Comparison of ENCODE assay signal across 16 cellular contexts in the genomic region with DNA sequence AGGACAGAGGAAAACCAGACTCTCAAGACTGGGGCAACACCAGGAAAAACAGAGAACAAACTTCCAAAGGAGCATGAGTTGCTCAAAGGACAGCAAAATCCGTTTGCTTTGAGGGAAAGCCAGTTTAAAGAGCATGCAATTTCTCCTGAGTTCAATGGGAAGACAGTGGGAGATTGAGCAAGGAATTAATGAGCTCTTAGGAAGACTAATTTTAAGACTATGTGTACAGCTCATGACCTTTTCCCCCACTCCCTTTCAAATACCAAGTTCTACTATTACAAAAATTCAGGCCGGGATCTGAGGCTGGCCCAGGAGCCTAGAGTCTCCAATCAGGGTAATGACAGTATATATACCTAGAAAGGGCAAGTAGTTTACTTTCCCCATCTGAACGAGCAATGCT.
DNase-seq lines count a peak whose midpoint lies in the region; ATAC-seq and TF ChIP-seq lines count a peak whose summit lies in the region.
"Had no signal": no experiment of that assay in that cellular context is flagged by ENCODE, and none has a peak within 500 bp of the region (broad histone marks: within the 10 kb centered on the region; RNA-seq: fewer than 3 reads in every experiment).

No MANE protein-coding gene starts in this region.

- H3K4me3 ChIP-seq in GM23338 (no peak overlapping the region), esophagus muscularis mucosa (no peak overlapping the region), stomach (no peak overlapping the region), ascending aorta (no peak overlapping the region)

- H3K9me3 ChIP-seq in esophagus muscularis mucosa (no peaks in the 10 kb centered on the region), stomach (peaks cover 0 to 4% (median 2%) of the 10 kb centered on the region in 4 donors), ascending aorta (no peaks in the 10 kb centered on the region)

- no peaks in the 10 kb centered on the region for H3K27me3 Mint-ChIP-seq in GM23338 (ENCODE audit: insufficient read depth, low read depth, poor library complexity)
- H3K27me3 Mint-ChIP-seq: activated CD4-positive, alpha-beta T cell treated with anti-CD3 and anti-CD28 coated beads, Interleukin-2, amount 10 ng/mL, durations not matched to agents 7 days and 5 days had no signal

- H3K9me3 Mint-ChIP-seq in GM23338: peaks cover 5% of the 10 kb centered on the region; the same call in 2 of the 3 replicates
- H3K9me3 Mint-ChIP-seq: natural killer cell treated with Interleukin-12 subunit alpha and Interleukin-12 subunit beta and Interleukin-15 and Interleukin-18, amount 100 ng/mL, for 72 hours had no signal

- no peaks in the 10 kb centered on the region for H4K20me1 ChIP-seq in GM23338 (replicated peaks; ENCODE audit: insufficient read depth)

- no peaks in the 10 kb centered on the region for H3K9me2 ChIP-seq in GM23338 (ENCODE audit: insufficient read depth)

- no peaks in the 10 kb centered on the region for H3K36me3 ChIP-seq in GM23338 (ENCODE audit: insufficient read depth)
- H3K36me3 ChIP-seq in esophagus muscularis mucosa: no peaks in the 10 kb centered on the region
- no peaks in the 10 kb centered on the region for H3K36me3 ChIP-seq in stomach
- H3K36me3 ChIP-seq in ascending aorta: no peaks in the 10 kb centered on the region

- intact Hi-C loops in esophagus muscularis mucosa (cut with DNase I): no loop called here
- intact Hi-C loops in stomach (cut with DNase I; ENCODE audit: low total_unique reads): no loop called here
- intact Hi-C loops in ascending aorta (cut with DNase I): no loop called here

- H3K4me2 ChIP-seq in GM23338: no peak overlapping the region

- H3K27ac ChIP-seq in GM23338 (ENCODE audit: low read depth) (no peak overlapping the region), esophagus muscularis mucosa (replicated peaks in 1 of 4) (peak overlapping the region; percentile 2 to 69 (median 36)), stomach (peak overlapping the region in 3 of 5 donors; percentile 29 to 66 (median 62)), ascending aorta (no peak overlapping the region)

- H3K27ac Mint-ChIP-seq in GM23338: no peak overlapping the region
- H3K27ac Mint-ChIP-seq: activated CD4-positive, alpha-beta T cell treated with anti-CD3 and anti-CD28 coated beads, Interleukin-2, amount 10 ng/mL, durations not matched to agents 7 days and 5 days; activated naive CD4-positive, alpha-beta T cell treated with anti-CD3 and anti-CD28 coated beads, Interleukin-2, amount 10 ng/mL, durations not matched to agents 7 days and 5 days; natural killer cell treated with Interleukin-12 subunit alpha and Interleukin-12 subunit beta and Interleukin-15 and Interleukin-18, amount 100 ng/mL, for 72 hours; stimulated activated memory B cell treated with anti-CD40 and anti-IgM and Interleukin-4, amounts not matched to agents 10 μg/mL and 1 μg/mL and 100 μg/mL, for 72 hours had no signal

- H2AFZ ChIP-seq in GM23338: peak overlapping the region; percentile 81

- no peaks in the 10 kb centered on the region for H3F3A ChIP-seq in GM23338 (replicated peaks; ENCODE audit: low read depth)

- no peaks in the 10 kb centered on the region for H3K79me2 ChIP-seq in GM23338 (replicated peaks; ENCODE audit: insufficient read depth)

- TF ChIP-seq EP300 in esophagus muscularis mucosa (IDR thresholded peaks at IDR 0.05) (no peak), stomach (IDR thresholded peaks at IDR 0.05) (no peak)

- peaks cover 5% of the 10 kb centered on the region; the same call in 2 of the 3 replicates for H3K4me1 Mint-ChIP-seq in GM23338
- H3K4me1 Mint-ChIP-seq: activated CD4-positive, alpha-beta T cell treated with anti-CD3 and anti-CD28 coated beads, Interleukin-2, amount 10 ng/mL, durations not matched to agents 7 days and 5 days; activated naive CD4-positive, alpha-beta T cell treated with anti-CD3 and anti-CD28 coated beads, Interleukin-2, amount 10 ng/mL, durations not matched to agents 7 days and 5 days; stimulated activated memory B cell treated with anti-CD40 and anti-IgM and Interleukin-4, amounts not matched to agents 10 μg/mL and 1 μg/mL and 100 μg/mL, for 72 hours had no signal

- TF ChIP-seq POLR2A in esophagus muscularis mucosa (IDR thresholded peaks at IDR 0.05; ENCODE audit: low read depth): no peak
- TF ChIP-seq POLR2A in stomach (IDR thresholded peaks at IDR 0.05): no peak

- no peak overlapping the region for H3K4me3 Mint-ChIP-seq in GM23338
- H3K4me3 Mint-ChIP-seq: activated CD4-positive, alpha-beta T cell treated with anti-CD3 and anti-CD28 coated beads, Interleukin-2, amount 10 ng/mL, durations not matched to agents 7 days and 5 days; activated naive CD4-positive, alpha-beta T cell treated with anti-CD3 and anti-CD28 coated beads, Interleukin-2, amount 10 ng/mL, durations not matched to agents 7 days and 5 days; natural killer cell treated with Interleukin-12 subunit alpha and Interleukin-12 subunit beta and Interleukin-15 and Interleukin-18, amount 100 ng/mL, for 72 hours; stimulated activated memory B cell treated with anti-CD40 and anti-IgM and Interleukin-4, amounts not matched to agents 10 μg/mL and 1 μg/mL and 100 μg/mL, for 72 hours had no signal

- H3K4me1 ChIP-seq in GM23338 (ENCODE audit: insufficient read depth) (no peaks in the 10 kb centered on the region), esophagus muscularis mucosa (peaks cover 11 to 32% (median 14%) of the 10 kb centered on the region in 4 donors), stomach (peaks cover 0 to 14% (median 0%) of the 10 kb centered on the region in 4 donors), ascending aorta (peaks cover 0 to 6% of the 10 kb centered on the region in 2 donors)

- TF ChIP-seq CTCF in GM23338 (conservative IDR thresholded peaks at IDR 0.05; ENCODE audit: low read depth in 2 of 2) (no peak), esophagus muscularis mucosa (IDR thresholded peaks at IDR 0.05) (no peak), stomach (IDR thresholded peaks at IDR 0.05) (no peak), ascending aorta (IDR thresholded peaks at IDR 0.05) (no peak)

- 61% methylated on average over 3 of the region's 3 CpGs for WGBS in esophagus muscularis mucosa
- 22 to 49% (median 32%) methylated on average over 3 of the region's 3 CpGs for WGBS in stomach, 5 donors

- H3K36me3 Mint-ChIP-seq in GM23338 (ENCODE audit: low read depth): no peaks in the 10 kb centered on the region
- H3K36me3 Mint-ChIP-seq: activated naive CD4-positive, alpha-beta T cell treated with anti-CD3 and anti-CD28 coated beads, Interleukin-2, amount 10 ng/mL, durations not matched to agents 7 days and 5 days; stimulated activated memory B cell treated with anti-CD40 and anti-IgM and Interleukin-4, amounts not matched to agents 10 μg/mL and 1 μg/mL and 100 μg/mL, for 72 hours had no signal

- DNase-seq in GM23338 (ENCODE audit: low spot score) (no peak), esophagus muscularis mucosa (ENCODE audit: extremely low spot score) (no peak), myocyte (ENCODE audit: low read depth) (peak; percentile 61), stomach (no peak), NCI-H146 (lab: John Stamatoyannopoulos, UW) (no peak), ascending aorta (ENCODE audit: low spot score in 2 of 2) (no peak)
- DNase-seq: activated CD4-positive, alpha-beta T cell treated with anti-CD3 and anti-CD28 coated beads, Interleukin-2, amount 10 ng/mL, durations not matched to agents 7 days and 5 days; activated naive CD4-positive, alpha-beta T cell treated with anti-CD3 and anti-CD28 coated beads, Interleukin-2, amount 10 ng/mL, durations not matched to agents 7 days and 5 days; AML-193; HCEC 1CT; Kasumi-1; NCI-H524 treated with DMSO at 0.1 percent for 48 hours had no signal

- H3K27me3 ChIP-seq in GM23338 (ENCODE audit: insufficient read depth) (no peaks in the 10 kb centered on the region), esophagus muscularis mucosa (no peaks in the 10 kb centered on the region), stomach (no peaks in the 10 kb centered on the region), ascending aorta (no peaks in the 10 kb centered on the region)

- no peak for ATAC-seq in GM23338
- ATAC-seq in HG03432 (IDR thresholded peaks at IDR 0.05; ENCODE audit: unreplicated experiment): no peak
- no peak for ATAC-seq in GM19452 (IDR thresholded peaks at IDR 0.05; ENCODE audit: unreplicated experiment)
- ATAC-seq: natural killer cell treated with Interleukin-12 subunit alpha and Interleukin-12 subunit beta and Interleukin-15 and Interleukin-18, amount 100 ng/mL, for 72 hours; stimulated activated memory B cell treated with anti-CD40 and anti-IgM and Interleukin-4, amounts not matched to agents 10 μg/mL and 1 μg/mL and 100 μg/mL, for 72 hours had no signal

TF ChIP-seq in GM23338, 12 proteins besides CTCF, POLR2A, EP300 and RAD21 (continues in another document):
- TF ChIP-seq, protein P1, sequence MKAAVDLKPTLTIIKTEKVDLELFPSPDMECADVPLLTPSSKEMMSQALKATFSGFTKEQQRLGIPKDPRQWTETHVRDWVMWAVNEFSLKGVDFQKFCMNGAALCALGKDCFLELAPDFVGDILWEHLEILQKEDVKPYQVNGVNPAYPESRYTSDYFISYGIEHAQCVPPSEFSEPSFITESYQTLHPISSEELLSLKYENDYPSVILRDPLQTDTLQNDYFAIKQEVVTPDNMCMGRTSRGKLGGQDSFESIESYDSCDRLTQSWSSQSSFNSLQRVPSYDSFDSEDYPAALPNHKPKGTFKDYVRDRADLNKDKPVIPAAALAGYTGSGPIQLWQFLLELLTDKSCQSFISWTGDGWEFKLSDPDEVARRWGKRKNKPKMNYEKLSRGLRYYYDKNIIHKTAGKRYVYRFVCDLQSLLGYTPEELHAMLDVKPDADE (IDR thresholded peaks at IDR 0.05): no peak
- TF ChIP-seq EZH2phosphoT487 (IDR thresholded peaks at IDR 0.05; ENCODE audit: unreplicated experiment): no peak
- TF ChIP-seq JUNB (IDR thresholded peaks at IDR 0.05; ENCODE audit: unreplicated experiment): no peak

Comparison
In these comparisons a context has a peak if more than half of its experiments do, and no peak if none do; other contexts are left out.
1. H3K27ac ChIP-seq: peak in esophagus muscularis mucosa (4 of 4) and stomach (3 of 5); none in GM23338 (single experiment) and ascending aorta (0 of 2).